ENCODE assay signal across 17 cellular contexts in genomic region chr18:13658444-13659204, GRCh38.
DNase-seq lines count a peak whose midpoint lies in the region; ATAC-seq and TF ChIP-seq lines count a peak whose summit lies in the region.
"Had no signal": no experiment of that assay in that cellular context is flagged by ENCODE, and none has a peak within 500 bp of the region (broad histone marks: within the 10 kb centered on the region; RNA-seq: fewer than 3 reads in every experiment).

No MANE protein-coding gene starts in this region.

- TF ChIP-seq CTCF in DND-41 (IDR thresholded peaks at IDR 0.05; ENCODE audit: borderline replicate concordance, extremely low read depth, low read length, poor library complexity, severe bottlenecking) (no peak), Panc1 (IDR thresholded peaks at IDR 0.05) (no peak), retinal pigment epithelial cell (conservative IDR thresholded peaks at IDR 0.05; ENCODE audit: low read depth, low read length) (no peak)

- peaks cover 5% of the 10 kb centered on the region for H3K36me3 ChIP-seq in DND-41 (ENCODE audit: insufficient read depth, low read length)
- H3K36me3 ChIP-seq in Panc1 (ENCODE audit: control insufficient read depth, insufficient read depth, low read length): no peaks in the 10 kb centered on the region

- H3K27ac ChIP-seq in DND-41 (ENCODE audit: low read length) (no peak overlapping the region), Panc1 (ENCODE audit: low read length) (peak overlapping the region; percentile 23; the same call in 1 of the 2 replicates)
- H3K27ac ChIP-seq: KMS-11 had no signal

- intact Hi-C loops in Panc1 (cut with micrococcal nuclease; ENCODE audit: unreplicated experiment): no loop called here

- no peak overlapping the region for H3K4me2 ChIP-seq in DND-41 (ENCODE audit: insufficient read depth, low read length)
- H3K4me2 ChIP-seq: GM23338, KMS-11 had no signal

- no peak overlapping the region for H3K9ac ChIP-seq in DND-41 (ENCODE audit: low read depth, low read length)
- H3K9ac ChIP-seq: KMS-11 had no signal

- ATAC-seq in DND-41 (ENCODE audit: insufficient read depth, low read depth) (0 out of 3 replicates have a peak, but pooled peaks have one; percentile 46), Panc1 (peak; percentile 21; the same call in 1 of the 2 replicates), GM19455 (IDR thresholded peaks at IDR 0.05; ENCODE audit: unreplicated experiment) (no peak), GM19324 (IDR thresholded peaks at IDR 0.05; ENCODE audit: low FRiP score, unreplicated experiment) (no peak), GM21576 (IDR thresholded peaks at IDR 0.05; ENCODE audit: unreplicated experiment) (no peak)
- ATAC-seq: GM23338 had no signal

- H3K27me3 ChIP-seq in DND-41 (ENCODE audit: insufficient read depth, low read length, poor library complexity) (no peaks in the 10 kb centered on the region), Panc1 (ENCODE audit: control insufficient read depth, insufficient read depth, low read length) (no peaks in the 10 kb centered on the region)

- in situ Hi-C loops in Panc1 (cut with HindIII; ENCODE audit: low pct_unique_long_range_greater_than_20kb, low sequenced_read_pairs): no loop called here

- H3K4me3 ChIP-seq in DND-41 (ENCODE audit: low read depth in 1 of 2, low read length in 2 of 2) (no peak overlapping the region), Panc1 (ENCODE audit: low read depth in 2 of 2, low read length in 2 of 2) (no peak overlapping the region), retinal pigment epithelial cell (ENCODE audit: low read length) (no peak overlapping the region)
- H3K4me3 ChIP-seq: GM23338 had no signal

- H4K20me1 ChIP-seq in DND-41 (ENCODE audit: insufficient read depth, low read length): no peaks in the 10 kb centered on the region

- H3K4me1 ChIP-seq in DND-41 (ENCODE audit: insufficient read depth, low read length) (no peaks in the 10 kb centered on the region), Panc1 (ENCODE audit: control insufficient read depth, insufficient read depth, low read length) (no peaks in the 10 kb centered on the region; the same call in 1 of the 2 replicates)

- no peak overlapping the region for H2AFZ ChIP-seq in DND-41 (ENCODE audit: low read depth, low read length)
- H2AFZ ChIP-seq: GM23338 had no signal

- POLR2A ChIA-PET in Panc1 (lab: Charles Lee): no interaction called here

- CTCF ChIA-PET in Panc1 (lab: Charles Lee): no interaction called here

- H3K79me2 ChIP-seq in DND-41 (ENCODE audit: insufficient read depth, low read length): no peaks in the 10 kb centered on the region

- H3K9me3 ChIP-seq in DND-41 (ENCODE audit: insufficient read depth, low read length, severe bottlenecking): no peaks in the 10 kb centered on the region
- no peaks in the 10 kb centered on the region for H3K9me3 ChIP-seq in Panc1 (ENCODE audit: control insufficient read depth, insufficient read depth, low read depth, low read length)

- BruUV-seq in Panc1 (replicated peaks; lab: Mats Ljungman, UMichigan): no TSS peak

- DNase-seq in DND-41 (no peak), Panc1 (ENCODE audit: low read depth, low spot score) (no peak), dermis microvascular lymphatic vessel endothelial cell (ENCODE audit: low read depth in 2 of 2) (peak; percentile 83 to 90), retinal pigment epithelial cell (ENCODE audit: low read depth) (peak; percentile 17)
- DNase-seq: ACHN; CD4-positive, alpha-beta T cell; DMS79; NCI-H1105 treated with DMSO at 0.1 percent for 48 hours; NCI-H187 treated with DMSO at 0.1 percent for 48 hours; NCI-H446 treated with DMSO at 0.1 percent for 48 hours; NCI-H774; SIG-M5 had no signal

Comparison
In these comparisons a context has a peak if more than half of its experiments do, and no peak if none do; other contexts are left out.
1. ATAC-seq: peak in DND-41 (single experiment) and Panc1 (single experiment); none in GM19455 (single experiment), GM19324 (single experiment) and GM21576 (single experiment).
2. DNase-seq: peak in dermis microvascular lymphatic vessel endothelial cell (2 of 2) and retinal pigment epithelial cell (single experiment); none in DND-41 (single experiment) and Panc1 (single experiment).